Comparison of ENCODE assay signal across 21 cellular contexts in the genomic region with DNA sequence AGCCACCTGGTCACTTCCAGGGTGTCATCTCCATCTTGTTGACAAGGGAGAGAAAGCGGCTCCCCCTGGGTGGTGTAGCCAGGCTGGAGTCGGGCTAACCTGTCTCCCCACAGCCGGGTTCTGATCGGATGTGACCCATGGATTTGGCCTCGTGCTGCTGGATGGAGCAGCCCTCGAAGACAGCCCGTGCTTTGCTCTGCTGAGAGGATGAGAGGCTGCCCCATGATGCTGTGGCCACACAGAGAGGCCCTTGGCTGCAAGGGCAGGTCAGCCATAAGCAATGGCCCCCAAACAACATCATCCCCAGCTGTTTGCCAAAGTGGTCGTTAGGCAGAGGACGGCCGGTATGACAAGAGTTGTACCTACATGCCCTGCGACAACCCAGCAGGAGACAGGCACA.
"Had no signal": no experiment of that assay in that cellular context is flagged by ENCODE, and none has a peak within 500 bp of the region (broad histone marks: within the 10 kb centered on the region; RNA-seq: fewer than 3 reads in every experiment).

No MANE protein-coding gene starts in this region.

- DNase-seq: activated B cell treated with CpG ODN at 0.5 μM for 24 hours; activated CD4-positive, alpha-beta T cell treated with anti-CD3 and anti-CD28 coated beads, Interleukin-2, amount 10 ng/mL, durations not matched to agents 24 days and 14 days; activated CD8-positive, alpha-beta memory T cell treated with anti-CD3 and anti-CD28 coated beads, Interleukin-2, amount 50 U/mL, for 48 hours; activated naive CD4-positive, alpha-beta T cell; activated naive CD8-positive, alpha-beta T cell treated with anti-CD3 and anti-CD28 coated beads, Interleukin-2, amount 50 U/mL, for 24 hours; activated T-cell treated with anti-CD3 and anti-CD28 coated beads, Interleukin-2, amount 50 U/mL, for 72 hours; mesenchymal stem cell; nephron progenitor cell; stimulated activated CD4-positive, alpha-beta T cell treated with anti-CD3 and anti-CD28 coated beads, Interleukin-15, amount 100 ng/mL, for 24 hours; stimulated activated CD4-positive, alpha-beta T cell treated with anti-CD3 and anti-CD28 coated beads, Interleukin-4, amount 100 ng/mL, for 1 hour; stimulated activated naive CD4-positive, alpha-beta T cell treated with Interleukin-2 at 50 U/mL for 16 hours; substantia nigra; SW 1271 had no signal

- H3K27ac Mint-ChIP-seq: activated B cell treated with CpG ODN at 0.5 μM for 24 hours; activated CD4-positive, alpha-beta T cell treated with anti-CD3 and anti-CD28 coated beads, Interleukin-2, amount 10 ng/mL, durations not matched to agents 24 days and 14 days; activated naive CD8-positive, alpha-beta T cell treated with anti-CD3 and anti-CD28 coated beads, Interleukin-2, amount 50 U/mL, for 24 hours; activated T-cell treated with anti-CD3 and anti-CD28 coated beads, Interleukin-2, amount 50 U/mL, for 72 hours; nephron progenitor cell; type B pancreatic cell had no signal

- H3K27ac ChIP-seq: ascending aorta, breast epithelium, left lung, pancreas had no signal

- FAIRE-seq: frontal cortex, islet of Langerhans, pancreas, TTC549 had no signal

- H3K36me3 ChIP-seq: ascending aorta, breast epithelium, left lung, pancreas had no signal

- H3K4me3 ChIP-seq: ascending aorta, breast epithelium, left lung, pancreas had no signal

- H3K4me3 Mint-ChIP-seq: activated B cell treated with CpG ODN at 0.5 μM for 24 hours; activated CD4-positive, alpha-beta T cell treated with anti-CD3 and anti-CD28 coated beads, Interleukin-2, amount 10 ng/mL, durations not matched to agents 24 days and 14 days; activated naive CD8-positive, alpha-beta T cell treated with anti-CD3 and anti-CD28 coated beads, Interleukin-2, amount 50 U/mL, for 24 hours; activated T-cell treated with anti-CD3 and anti-CD28 coated beads, Interleukin-2, amount 50 U/mL, for 72 hours; nephron progenitor cell; type B pancreatic cell had no signal

- H3K36me3 Mint-ChIP-seq: type B pancreatic cell had no signal

- H3K9me3 ChIP-seq: ascending aorta, breast epithelium, left lung, pancreas had no signal

- H3K9me3 Mint-ChIP-seq: activated B cell treated with CpG ODN at 0.5 μM for 24 hours; activated CD4-positive, alpha-beta T cell treated with anti-CD3 and anti-CD28 coated beads, Interleukin-2, amount 10 ng/mL, durations not matched to agents 24 days and 14 days; activated naive CD8-positive, alpha-beta T cell treated with anti-CD3 and anti-CD28 coated beads, Interleukin-2, amount 50 U/mL, for 24 hours; activated T-cell treated with anti-CD3 and anti-CD28 coated beads, Interleukin-2, amount 50 U/mL, for 72 hours; nephron progenitor cell; type B pancreatic cell had no signal

- H3K4me1 Mint-ChIP-seq: activated B cell treated with CpG ODN at 0.5 μM for 24 hours; activated CD4-positive, alpha-beta T cell treated with anti-CD3 and anti-CD28 coated beads, Interleukin-2, amount 10 ng/mL, durations not matched to agents 24 days and 14 days; activated naive CD8-positive, alpha-beta T cell treated with anti-CD3 and anti-CD28 coated beads, Interleukin-2, amount 50 U/mL, for 24 hours had no signal

- H3K27me3 ChIP-seq: ascending aorta, pancreas had no signal

- H3K4me1 ChIP-seq: ascending aorta, breast epithelium, left lung, pancreas had no signal

- H3K27me3 Mint-ChIP-seq: activated CD4-positive, alpha-beta T cell treated with anti-CD3 and anti-CD28 coated beads, Interleukin-2, amount 10 ng/mL, durations not matched to agents 24 days and 14 days; activated naive CD8-positive, alpha-beta T cell treated with anti-CD3 and anti-CD28 coated beads, Interleukin-2, amount 50 U/mL, for 24 hours had no signal

- ATAC-seq: activated naive CD8-positive, alpha-beta T cell treated with anti-CD3 and anti-CD28 coated beads, Interleukin-2, amount 50 U/mL, for 24 hours; activated T-cell treated with anti-CD3 and anti-CD28 coated beads, Interleukin-2, amount 50 U/mL, for 72 hours; left lung; pancreas had no signal
